In genomic region chr1:186308264-186309060, GRCh38 we compare ENCODE assay signal across 19 cellular contexts. TPM values are rescaled to one million over a fixed set of nuclear protein-coding genes. Genes with fewer than 3 reads are reported as not detected.
DNase-seq lines count a peak whose midpoint lies in the region; ATAC-seq lines count a peak whose summit lies in the region.
"Had no signal": no experiment of that assay in that cellular context is flagged by ENCODE, and none has a peak within 500 bp of the region (broad histone marks: within the 10 kb centered on the region; RNA-seq: fewer than 3 reads in every experiment).

No MANE protein-coding gene starts in this region.

- H3K27me3 Mint-ChIP-seq in activated CD4-positive, alpha-beta T cell treated with anti-CD3 and anti-CD28 coated beads, Interleukin-2, amount 10 ng/mL, durations not matched to agents 24 days and 14 days = no peaks in the 10 kb centered on the region
- peaks cover 2% of the 10 kb centered on the region for H3K27me3 Mint-ChIP-seq in activated naive CD8-positive, alpha-beta T cell treated with anti-CD3 and anti-CD28 coated beads, Interleukin-2, amount 10 ng/mL, durations not matched to agents 7 days and 5 days
- H3K27me3 Mint-ChIP-seq in activated naive CD8-positive, alpha-beta T cell treated with anti-CD3 and anti-CD28 coated beads for 36 hours = no peaks in the 10 kb centered on the region
- H3K27me3 Mint-ChIP-seq in activated naive CD8-positive, alpha-beta T cell treated with anti-CD3 and anti-CD28 coated beads, Interleukin-2, amount 50 U/mL, for 24 hours = no peaks in the 10 kb centered on the region
- H3K27me3 Mint-ChIP-seq: IgD-negative memory B cell had no signal

- H3K4me1 Mint-ChIP-seq in activated CD4-positive, alpha-beta T cell treated with anti-CD3 and anti-CD28 coated beads, Interleukin-2, amount 10 ng/mL, durations not matched to agents 24 days and 14 days = peaks cover 26% of the 10 kb centered on the region
- H3K4me1 Mint-ChIP-seq in activated naive CD8-positive, alpha-beta T cell treated with anti-CD3 and anti-CD28 coated beads, Interleukin-2, amount 10 ng/mL, durations not matched to agents 7 days and 5 days = peaks cover 22% of the 10 kb centered on the region
- peaks cover 22% of the 10 kb centered on the region for H3K4me1 Mint-ChIP-seq in activated naive CD8-positive, alpha-beta T cell treated with anti-CD3 and anti-CD28 coated beads for 36 hours
- H3K4me1 Mint-ChIP-seq in activated naive CD8-positive, alpha-beta T cell treated with anti-CD3 and anti-CD28 coated beads, Interleukin-2, amount 50 U/mL, for 24 hours = peaks cover 23% of the 10 kb centered on the region

- peaks cover 4% of the 10 kb centered on the region for H3K9me3 Mint-ChIP-seq in activated CD4-positive, alpha-beta T cell treated with anti-CD3 and anti-CD28 coated beads, Interleukin-2, amount 10 ng/mL, durations not matched to agents 24 days and 14 days
- H3K9me3 Mint-ChIP-seq in activated naive CD8-positive, alpha-beta T cell treated with anti-CD3 and anti-CD28 coated beads, Interleukin-2, amount 10 ng/mL, durations not matched to agents 7 days and 5 days = no peaks in the 10 kb centered on the region
- peaks cover 2% of the 10 kb centered on the region for H3K9me3 Mint-ChIP-seq in activated naive CD8-positive, alpha-beta T cell treated with anti-CD3 and anti-CD28 coated beads for 36 hours
- no peaks in the 10 kb centered on the region for H3K9me3 Mint-ChIP-seq in activated naive CD8-positive, alpha-beta T cell treated with anti-CD3 and anti-CD28 coated beads, Interleukin-2, amount 50 U/mL, for 24 hours
- H3K9me3 Mint-ChIP-seq: IgD-negative memory B cell had no signal

- DNase-seq in activated CD4-positive, alpha-beta T cell treated with anti-CD3 and anti-CD28 coated beads, Interleukin-2, amount 10 ng/mL, durations not matched to agents 24 days and 14 days = peak; percentile 75
- no peak for DNase-seq in activated CD4-positive, alpha-beta T cell treated with anti-CD3 and anti-CD28 coated beads for 1 hour
- no peak for DNase-seq in activated naive CD8-positive, alpha-beta T cell treated with anti-CD3 and anti-CD28 coated beads, Interleukin-2, amount 10 ng/mL, durations not matched to agents 7 days and 5 days
- DNase-seq in activated naive CD8-positive, alpha-beta T cell treated with anti-CD3 and anti-CD28 coated beads for 36 hours = no peak
- DNase-seq in activated naive CD8-positive, alpha-beta T cell treated with anti-CD3 and anti-CD28 coated beads, Interleukin-2, amount 50 U/mL, for 24 hours = no peak
- no peak for DNase-seq in mucosa of gallbladder (ENCODE audit: low spot score)
- DNase-seq in NCI-H1105 treated with DMSO at 0.1 percent for 48 hours (lab: John Stamatoyannopoulos, UW) = no peak
- DNase-seq: DMS79, MG63, NCI-H1417 treated with DMSO at 0.1 percent for 48 hours, NCI-H187 treated with DMSO at 0.1 percent for 48 hours, NCI-H2107, PC-9, RPMI8226, SHP77 had no signal

- POLR2A ChIA-PET in activated naive CD8-positive, alpha-beta T cell treated with anti-CD3 and anti-CD28 coated beads, Interleukin-2, amount 10 ng/mL, durations not matched to agents 7 days and 5 days (lab: Charles Lee) = interaction anchor here (0.9 to 1.0 kb wide), 2 partner anchors 12 to 66 kb away, joined by 4 read pairs; partner anchors contain the start of gene TPR

- H3K4me3 Mint-ChIP-seq in activated CD4-positive, alpha-beta T cell treated with anti-CD3 and anti-CD28 coated beads, Interleukin-2, amount 10 ng/mL, durations not matched to agents 24 days and 14 days = no peak overlapping the region
- H3K4me3 Mint-ChIP-seq in activated naive CD8-positive, alpha-beta T cell treated with anti-CD3 and anti-CD28 coated beads, Interleukin-2, amount 10 ng/mL, durations not matched to agents 7 days and 5 days = no peak overlapping the region
- H3K4me3 Mint-ChIP-seq in activated naive CD8-positive, alpha-beta T cell treated with anti-CD3 and anti-CD28 coated beads for 36 hours = no peak overlapping the region
- no peak overlapping the region for H3K4me3 Mint-ChIP-seq in activated naive CD8-positive, alpha-beta T cell treated with anti-CD3 and anti-CD28 coated beads, Interleukin-2, amount 50 U/mL, for 24 hours

- peaks cover 32% of the 10 kb centered on the region for H3K36me3 Mint-ChIP-seq in activated CD4-positive, alpha-beta T cell treated with anti-CD3 and anti-CD28 coated beads, Interleukin-2, amount 10 ng/mL, durations not matched to agents 24 days and 14 days (ENCODE audit: low read depth)
- H3K36me3 Mint-ChIP-seq in activated naive CD8-positive, alpha-beta T cell treated with anti-CD3 and anti-CD28 coated beads, Interleukin-2, amount 10 ng/mL, durations not matched to agents 7 days and 5 days = peaks cover 13% of the 10 kb centered on the region
- peaks cover 4% of the 10 kb centered on the region for H3K36me3 Mint-ChIP-seq in activated naive CD8-positive, alpha-beta T cell treated with anti-CD3 and anti-CD28 coated beads for 36 hours
- H3K36me3 Mint-ChIP-seq in activated naive CD8-positive, alpha-beta T cell treated with anti-CD3 and anti-CD28 coated beads, Interleukin-2, amount 50 U/mL, for 24 hours (ENCODE audit: low read depth) = peaks cover 24% of the 10 kb centered on the region

- intact Hi-C loops in activated CD4-positive, alpha-beta T cell treated with anti-CD3 and anti-CD28 coated beads, Interleukin-2, amount 10 ng/mL, durations not matched to agents 24 days and 14 days (cut with micrococcal nuclease) = loop anchor here (10.0 kb wide), 2 partner anchors 66 to 744 kb away; partner anchors contain the start of genes ODR4 and TPR

- no peak overlapping the region for H3K27ac Mint-ChIP-seq in activated CD4-positive, alpha-beta T cell treated with anti-CD3 and anti-CD28 coated beads, Interleukin-2, amount 10 ng/mL, durations not matched to agents 24 days and 14 days
- H3K27ac Mint-ChIP-seq in activated naive CD8-positive, alpha-beta T cell treated with anti-CD3 and anti-CD28 coated beads, Interleukin-2, amount 10 ng/mL, durations not matched to agents 7 days and 5 days = no peak overlapping the region
- H3K27ac Mint-ChIP-seq in activated naive CD8-positive, alpha-beta T cell treated with anti-CD3 and anti-CD28 coated beads for 36 hours = no peak overlapping the region
- H3K27ac Mint-ChIP-seq in activated naive CD8-positive, alpha-beta T cell treated with anti-CD3 and anti-CD28 coated beads, Interleukin-2, amount 50 U/mL, for 24 hours = no peak overlapping the region
- H3K27ac Mint-ChIP-seq: IgD-negative memory B cell had no signal

- ATAC-seq in activated naive CD8-positive, alpha-beta T cell treated with anti-CD3 and anti-CD28 coated beads, Interleukin-2, amount 10 ng/mL, durations not matched to agents 7 days and 5 days (ENCODE audit: low read depth) = peak; percentile 10
- peak; percentile 30 for ATAC-seq in activated naive CD8-positive, alpha-beta T cell treated with anti-CD3 and anti-CD28 coated beads, Interleukin-2, amount 50 U/mL, for 24 hours
- ATAC-seq in HG03457 (IDR thresholded peaks at IDR 0.05; ENCODE audit: unreplicated experiment) = no peak

RNA-seq across cellular contexts. Expression of gene PRG4, which starts 12.4 kb away (rescaled TPM):
- 7.6 and 8.5 TPM in 2 replicates for total RNA-seq in activated CD4-positive, alpha-beta T cell treated with anti-CD3 and anti-CD28 coated beads, Interleukin-2, amount 10 ng/mL, durations not matched to agents 24 days and 14 days
- not detected for total RNA-seq in activated naive CD8-positive, alpha-beta T cell treated with anti-CD3 and anti-CD28 coated beads, Interleukin-2, amount 10 ng/mL, durations not matched to agents 7 days and 5 days
- not detected for total RNA-seq in activated naive CD8-positive, alpha-beta T cell treated with anti-CD3 and anti-CD28 coated beads for 36 hours
- 0.20 TPM for total RNA-seq in mucosa of gallbladder
- total RNA-seq: A172, H4, PC-9 had no signal
